27 cellular contexts compared by ENCODE assay signal in the genomic region with DNA sequence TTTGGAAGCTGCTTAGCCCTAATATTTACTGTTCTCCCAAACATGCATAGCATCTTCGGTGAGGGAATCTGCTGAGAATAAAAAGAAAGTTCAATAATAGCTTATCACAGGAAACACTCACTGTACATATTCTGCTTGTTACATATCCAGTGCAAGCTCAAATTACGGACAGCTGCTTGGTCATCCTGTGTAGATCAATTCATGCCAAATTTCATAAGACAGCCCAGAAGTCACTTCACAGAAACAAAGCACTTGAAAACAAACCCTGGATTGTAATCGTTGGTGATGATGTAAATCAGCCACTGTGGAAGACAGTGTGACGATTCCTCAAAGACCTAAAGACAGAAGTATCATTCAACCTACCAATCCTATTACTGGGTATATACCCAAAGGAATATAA.
DNase-seq lines count a peak whose midpoint lies in the region; ATAC-seq and TF ChIP-seq lines count a peak whose summit lies in the region.
"Had no signal": no experiment of that assay in that cellular context is flagged by ENCODE, and none has a peak within 500 bp of the region (broad histone marks: within the 10 kb centered on the region; RNA-seq: fewer than 3 reads in every experiment).

No MANE protein-coding gene starts in this region.

- H3K27me3 Mint-ChIP-seq in natural killer cell (ENCODE audit: low read depth in 2 of 2) (no peaks in the 10 kb centered on the region), type B pancreatic cell (peaks cover 3% of the 10 kb centered on the region)
- H3K27me3 Mint-ChIP-seq: activated CD4-positive, alpha-beta T cell treated with anti-CD3 and anti-CD28 coated beads, Interleukin-2, amount 10 ng/mL, durations not matched to agents 7 days and 5 days; naive thymus-derived CD4-positive, alpha-beta T cell; stimulated activated naive CD8-positive, alpha-beta T cell treated with anti-CD3 and anti-CD28 coated beads, Interleukin-15, Interleukin-2, amounts not matched to agents 100 ng/mL and 50 ng/mL, for 24 hours had no signal

- TF ChIP-seq CTCF in choroid plexus epithelial cell (conservative IDR thresholded peaks at IDR 0.05; ENCODE audit: low read depth, low read length) (no peak), natural killer cell (IDR thresholded peaks at IDR 0.05) (no peak), type B pancreatic cell (conservative IDR thresholded peaks at IDR 0.05) (no peak)

- H3K36me3 Mint-ChIP-seq in natural killer cell (no peaks in the 10 kb centered on the region), type B pancreatic cell (no peaks in the 10 kb centered on the region)
- H3K36me3 Mint-ChIP-seq: activated naive CD4-positive, alpha-beta T cell treated with anti-CD3 and anti-CD28 coated beads, Interleukin-2, amount 50 U/mL, for 72 hours; naive thymus-derived CD4-positive, alpha-beta T cell; WTC11 had no signal

- DNase-seq in SK-MEL-5 (ENCODE audit: low read depth, low spot score) = peak; percentile 88
- peak; percentile 66 for DNase-seq in choroid plexus epithelial cell (ENCODE audit: low read depth)
- DNase-seq in natural killer cell = no peak
- no peak for DNase-seq in type B pancreatic cell (ENCODE audit: extremely low spot score, unreplicated experiment)
- DNase-seq in superior temporal gyrus (ENCODE audit: extremely low spot score) = no peak
- DNase-seq in occipital lobe (lab: John Stamatoyannopoulos, UW) = no peak
- DNase-seq in OCI-M2 (lab: John Stamatoyannopoulos, UW; ENCODE audit: unreplicated experiment) = no peak
- DNase-seq: activated CD4-positive, alpha-beta T cell treated with anti-CD3 and anti-CD28 coated beads, Interleukin-2, amount 10 ng/mL, durations not matched to agents 7 days and 5 days; activated effector memory CD4-positive, alpha-beta T cell treated with Interleukin-2 at 50 U/mL for 16 hours; amygdala; colonic mucosa; DMS153; effector CD4-positive, alpha-beta T cell; H7; head of caudate nucleus; naive thymus-derived CD4-positive, alpha-beta T cell; NCI-H1436; NCI-H2107; NCI-H510A; stimulated activated CD8-positive, alpha-beta memory T cell treated with anti-CD3 and anti-CD28 coated beads, Interleukin-4, amount 100 ng/mL, for 48 hours; T1000; thyroid gland had no signal

- H3K4me3 Mint-ChIP-seq in natural killer cell (peak overlapping the region; percentile 18), type B pancreatic cell (no peak overlapping the region)
- H3K4me3 Mint-ChIP-seq: activated CD4-positive, alpha-beta T cell treated with anti-CD3 and anti-CD28 coated beads, Interleukin-2, amount 10 ng/mL, durations not matched to agents 7 days and 5 days; naive thymus-derived CD4-positive, alpha-beta T cell; stimulated activated naive CD8-positive, alpha-beta T cell treated with anti-CD3 and anti-CD28 coated beads, Interleukin-15, Interleukin-2, amounts not matched to agents 100 ng/mL and 50 ng/mL, for 24 hours; WTC11 had no signal

- H3K9me3 Mint-ChIP-seq in natural killer cell = no peaks in the 10 kb centered on the region
- peaks cover 8% of the 10 kb centered on the region for H3K9me3 Mint-ChIP-seq in type B pancreatic cell

- intact Hi-C loops in natural killer cell (cut with micrococcal nuclease) = no loop called here

- in situ Hi-C loops in SK-MEL-5 (cut with HindIII; ENCODE audit: low pct_unique_long_range_greater_than_20kb, low sequenced_read_pairs) = no loop called here

- H3K4me3 ChIP-seq in choroid plexus epithelial cell (ENCODE audit: low read depth, low read length) = no peak overlapping the region
- H3K4me3 ChIP-seq: BLaER1, breast epithelium, colonic mucosa, thyroid gland had no signal

- ATAC-seq in natural killer cell = no peak
- ATAC-seq: activated naive CD4-positive, alpha-beta T cell treated with anti-CD3 and anti-CD28 coated beads, Interleukin-2, amount 50 U/mL, for 72 hours; naive thymus-derived CD4-positive, alpha-beta T cell; WTC11 had no signal

- H3K27ac Mint-ChIP-seq in natural killer cell = peak overlapping the region; percentile 45 to 88
- peak overlapping the region; percentile 30 for H3K27ac Mint-ChIP-seq in type B pancreatic cell
- H3K27ac Mint-ChIP-seq: activated CD4-positive, alpha-beta T cell treated with anti-CD3 and anti-CD28 coated beads, Interleukin-2, amount 10 ng/mL, durations not matched to agents 7 days and 5 days; activated naive CD4-positive, alpha-beta T cell treated with anti-CD3 and anti-CD28 coated beads, Interleukin-2, amount 50 U/mL, for 72 hours; naive thymus-derived CD4-positive, alpha-beta T cell; stimulated activated naive CD8-positive, alpha-beta T cell treated with anti-CD3 and anti-CD28 coated beads, Interleukin-15, Interleukin-2, amounts not matched to agents 100 ng/mL and 50 ng/mL, for 24 hours; WTC11 had no signal

- H3K4me1 Mint-ChIP-seq in natural killer cell (peaks cover 21 to 25% of the 10 kb centered on the region in 2 donors), type B pancreatic cell (ENCODE audit: unreplicated experiment) (peaks cover 5% of the 10 kb centered on the region)
- H3K4me1 Mint-ChIP-seq: activated CD4-positive, alpha-beta T cell treated with anti-CD3 and anti-CD28 coated beads, Interleukin-2, amount 10 ng/mL, durations not matched to agents 7 days and 5 days; WTC11 had no signal

Comparison
In these comparisons a context has a peak if more than half of its experiments do, and no peak if none do; other contexts are left out.
1. DNase-seq: peak in SK-MEL-5 (single experiment) and choroid plexus epithelial cell (single experiment); none in natural killer cell (single experiment), type B pancreatic cell (single experiment), superior temporal gyrus (single experiment), occipital lobe (single experiment) and OCI-M2 (single experiment).